1 cellular context compared by ENCODE assay signal in the genomic region with DNA sequence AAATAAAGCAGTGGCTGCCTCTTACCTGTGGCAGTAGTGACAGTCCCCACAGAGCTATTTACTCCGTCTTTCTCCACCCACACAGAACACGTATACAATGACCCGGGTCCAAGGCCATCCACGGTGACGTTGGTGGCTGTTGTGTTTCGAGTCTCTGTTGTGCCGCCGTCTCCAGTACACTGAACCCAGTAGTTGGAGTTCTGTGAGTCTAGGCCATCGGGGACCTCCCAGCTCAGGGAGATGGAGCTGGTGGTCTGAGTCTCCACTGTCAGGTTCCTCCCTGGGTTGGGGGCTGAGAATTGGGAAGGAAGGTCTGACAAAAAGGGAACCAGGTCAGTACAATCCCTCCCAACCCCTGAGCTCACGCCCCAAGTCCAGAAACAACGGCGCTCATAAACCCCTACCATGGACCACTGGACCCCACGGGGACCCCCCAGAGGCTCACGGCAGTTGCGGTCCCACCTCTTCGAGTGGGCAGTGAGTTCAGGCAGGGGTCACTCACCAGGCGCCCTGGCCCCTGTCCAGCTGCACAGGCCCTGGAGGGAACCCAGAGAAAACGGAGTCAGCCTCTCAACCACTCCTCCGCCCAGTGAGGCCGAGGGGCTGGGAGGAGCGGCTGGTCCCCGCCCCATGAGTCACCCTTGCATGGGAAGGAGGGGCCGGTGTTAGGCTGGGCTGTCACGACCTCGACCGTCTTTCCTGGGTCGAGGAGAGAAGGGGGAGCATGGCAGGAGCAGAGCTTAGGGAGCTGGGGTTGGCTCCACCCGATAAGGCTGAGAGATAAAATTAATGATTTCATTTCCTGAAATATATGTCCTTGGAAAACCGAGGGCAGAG.
TF ChIP-seq lines count a peak whose summit lies in the region.

No MANE protein-coding gene starts in this region.

TF ChIP-seq in HepG2, 621 proteins besides CTCF, POLR2A, EP300 and RAD21 (continued from another document and continues in another):
- TF ChIP-seq AHDC1 (CRISPR knock-in tag; IDR thresholded peaks at IDR 0.05; ENCODE audit: borderline replicate concordance) (peak; percentile 31), PAF1 (CRISPR knock-in tag; IDR thresholded peaks at IDR 0.05) (0 out of 2 replicates have a peak, but pooled peaks have one; percentile 55), PITX1 (CRISPR knock-in tag; IDR thresholded peaks at IDR 0.05) (no peak), REXO4 (CRISPR knock-in tag; IDR thresholded peaks at IDR 0.05; ENCODE audit: borderline replicate concordance) (no peak), RFXAP (CRISPR knock-in tag; IDR thresholded peaks at IDR 0.05; ENCODE audit: borderline replicate concordance) (peak; percentile 49; the same call in 1 of the 2 replicates), ZNF225 (CRISPR knock-in tag; IDR thresholded peaks at IDR 0.05) (0 out of 2 replicates have a peak, but pooled peaks have one; percentile 38), ZBTB21 (CRISPR knock-in tag; IDR thresholded peaks at IDR 0.05) (peak; percentile 58; the same call in 1 of the 2 replicates), ZNF768 (CRISPR knock-in tag; IDR thresholded peaks at IDR 0.05) (peak; percentile 64; the same call in 1 of the 2 replicates), TARDBP (CRISPR knock-in tag; IDR thresholded peaks at IDR 0.05) (peak; percentile 77; the same call in 1 of the 2 replicates), NFE2L1 (CRISPR knock-in tag; IDR thresholded peaks at IDR 0.05; ENCODE audit: borderline replicate concordance) (no peak), TAF1 (CRISPR knock-in tag; IDR thresholded peaks at IDR 0.05) (peak; percentile 79; the same call in 1 of the 2 replicates), ZNF646 (CRISPR knock-in tag; IDR thresholded peaks at IDR 0.05) (peak; percentile 32; the same call in 1 of the 2 replicates), TOPORS (CRISPR knock-in tag; IDR thresholded peaks at IDR 0.05) (peak; percentile 54; the same call in 1 of the 2 replicates), FOXK2 (IDR thresholded peaks at IDR 0.05) (peak; percentile 89)
- TF ChIP-seq, protein P1, sequence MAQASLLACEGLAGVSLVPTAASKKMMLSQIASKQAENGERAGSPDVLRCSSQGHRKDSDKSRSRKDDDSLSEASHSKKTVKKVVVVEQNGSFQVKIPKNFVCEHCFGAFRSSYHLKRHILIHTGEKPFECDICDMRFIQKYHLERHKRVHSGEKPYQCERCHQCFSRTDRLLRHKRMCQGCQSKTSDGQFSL (CRISPR knock-in tag; IDR thresholded peaks at IDR 0.05): no peak
- TF ChIP-seq, protein P2, sequence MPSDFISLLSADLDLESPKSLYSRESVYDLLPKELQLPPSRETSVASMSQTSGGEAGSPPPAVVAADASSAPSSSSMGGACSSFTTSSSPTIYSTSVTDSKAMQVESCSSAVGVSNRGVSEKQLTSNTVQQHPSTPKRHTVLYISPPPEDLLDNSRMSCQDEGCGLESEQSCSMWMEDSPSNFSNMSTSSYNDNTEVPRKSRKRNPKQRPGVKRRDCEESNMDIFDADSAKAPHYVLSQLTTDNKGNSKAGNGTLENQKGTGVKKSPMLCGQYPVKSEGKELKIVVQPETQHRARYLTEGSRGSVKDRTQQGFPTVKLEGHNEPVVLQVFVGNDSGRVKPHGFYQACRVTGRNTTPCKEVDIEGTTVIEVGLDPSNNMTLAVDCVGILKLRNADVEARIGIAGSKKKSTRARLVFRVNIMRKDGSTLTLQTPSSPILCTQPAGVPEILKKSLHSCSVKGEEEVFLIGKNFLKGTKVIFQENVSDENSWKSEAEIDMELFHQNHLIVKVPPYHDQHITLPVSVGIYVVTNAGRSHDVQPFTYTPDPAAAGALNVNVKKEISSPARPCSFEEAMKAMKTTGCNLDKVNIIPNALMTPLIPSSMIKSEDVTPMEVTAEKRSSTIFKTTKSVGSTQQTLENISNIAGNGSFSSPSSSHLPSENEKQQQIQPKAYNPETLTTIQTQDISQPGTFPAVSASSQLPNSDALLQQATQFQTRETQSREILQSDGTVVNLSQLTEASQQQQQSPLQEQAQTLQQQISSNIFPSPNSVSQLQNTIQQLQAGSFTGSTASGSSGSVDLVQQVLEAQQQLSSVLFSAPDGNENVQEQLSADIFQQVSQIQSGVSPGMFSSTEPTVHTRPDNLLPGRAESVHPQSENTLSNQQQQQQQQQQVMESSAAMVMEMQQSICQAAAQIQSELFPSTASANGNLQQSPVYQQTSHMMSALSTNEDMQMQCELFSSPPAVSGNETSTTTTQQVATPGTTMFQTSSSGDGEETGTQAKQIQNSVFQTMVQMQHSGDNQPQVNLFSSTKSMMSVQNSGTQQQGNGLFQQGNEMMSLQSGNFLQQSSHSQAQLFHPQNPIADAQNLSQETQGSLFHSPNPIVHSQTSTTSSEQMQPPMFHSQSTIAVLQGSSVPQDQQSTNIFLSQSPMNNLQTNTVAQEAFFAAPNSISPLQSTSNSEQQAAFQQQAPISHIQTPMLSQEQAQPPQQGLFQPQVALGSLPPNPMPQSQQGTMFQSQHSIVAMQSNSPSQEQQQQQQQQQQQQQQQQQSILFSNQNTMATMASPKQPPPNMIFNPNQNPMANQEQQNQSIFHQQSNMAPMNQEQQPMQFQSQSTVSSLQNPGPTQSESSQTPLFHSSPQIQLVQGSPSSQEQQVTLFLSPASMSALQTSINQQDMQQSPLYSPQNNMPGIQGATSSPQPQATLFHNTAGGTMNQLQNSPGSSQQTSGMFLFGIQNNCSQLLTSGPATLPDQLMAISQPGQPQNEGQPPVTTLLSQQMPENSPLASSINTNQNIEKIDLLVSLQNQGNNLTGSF (CRISPR knock-in tag; IDR thresholded peaks at IDR 0.05): peak; percentile 57; the same call in 1 of the 2 replicates
- TF ChIP-seq, protein P3, sequence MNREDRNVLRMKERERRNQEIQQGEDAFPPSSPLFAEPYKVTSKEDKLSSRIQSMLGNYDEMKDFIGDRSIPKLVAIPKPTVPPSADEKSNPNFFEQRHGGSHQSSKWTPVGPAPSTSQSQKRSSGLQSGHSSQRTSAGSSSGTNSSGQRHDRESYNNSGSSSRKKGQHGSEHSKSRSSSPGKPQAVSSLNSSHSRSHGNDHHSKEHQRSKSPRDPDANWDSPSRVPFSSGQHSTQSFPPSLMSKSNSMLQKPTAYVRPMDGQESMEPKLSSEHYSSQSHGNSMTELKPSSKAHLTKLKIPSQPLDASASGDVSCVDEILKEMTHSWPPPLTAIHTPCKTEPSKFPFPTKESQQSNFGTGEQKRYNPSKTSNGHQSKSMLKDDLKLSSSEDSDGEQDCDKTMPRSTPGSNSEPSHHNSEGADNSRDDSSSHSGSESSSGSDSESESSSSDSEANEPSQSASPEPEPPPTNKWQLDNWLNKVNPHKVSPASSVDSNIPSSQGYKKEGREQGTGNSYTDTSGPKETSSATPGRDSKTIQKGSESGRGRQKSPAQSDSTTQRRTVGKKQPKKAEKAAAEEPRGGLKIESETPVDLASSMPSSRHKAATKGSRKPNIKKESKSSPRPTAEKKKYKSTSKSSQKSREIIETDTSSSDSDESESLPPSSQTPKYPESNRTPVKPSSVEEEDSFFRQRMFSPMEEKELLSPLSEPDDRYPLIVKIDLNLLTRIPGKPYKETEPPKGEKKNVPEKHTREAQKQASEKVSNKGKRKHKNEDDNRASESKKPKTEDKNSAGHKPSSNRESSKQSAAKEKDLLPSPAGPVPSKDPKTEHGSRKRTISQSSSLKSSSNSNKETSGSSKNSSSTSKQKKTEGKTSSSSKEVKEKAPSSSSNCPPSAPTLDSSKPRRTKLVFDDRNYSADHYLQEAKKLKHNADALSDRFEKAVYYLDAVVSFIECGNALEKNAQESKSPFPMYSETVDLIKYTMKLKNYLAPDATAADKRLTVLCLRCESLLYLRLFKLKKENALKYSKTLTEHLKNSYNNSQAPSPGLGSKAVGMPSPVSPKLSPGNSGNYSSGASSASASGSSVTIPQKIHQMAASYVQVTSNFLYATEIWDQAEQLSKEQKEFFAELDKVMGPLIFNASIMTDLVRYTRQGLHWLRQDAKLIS (CRISPR knock-in tag; IDR thresholded peaks at IDR 0.05): 0 out of 2 replicates have a peak, but pooled peaks have one; percentile 66
- TF ChIP-seq, protein P4, sequence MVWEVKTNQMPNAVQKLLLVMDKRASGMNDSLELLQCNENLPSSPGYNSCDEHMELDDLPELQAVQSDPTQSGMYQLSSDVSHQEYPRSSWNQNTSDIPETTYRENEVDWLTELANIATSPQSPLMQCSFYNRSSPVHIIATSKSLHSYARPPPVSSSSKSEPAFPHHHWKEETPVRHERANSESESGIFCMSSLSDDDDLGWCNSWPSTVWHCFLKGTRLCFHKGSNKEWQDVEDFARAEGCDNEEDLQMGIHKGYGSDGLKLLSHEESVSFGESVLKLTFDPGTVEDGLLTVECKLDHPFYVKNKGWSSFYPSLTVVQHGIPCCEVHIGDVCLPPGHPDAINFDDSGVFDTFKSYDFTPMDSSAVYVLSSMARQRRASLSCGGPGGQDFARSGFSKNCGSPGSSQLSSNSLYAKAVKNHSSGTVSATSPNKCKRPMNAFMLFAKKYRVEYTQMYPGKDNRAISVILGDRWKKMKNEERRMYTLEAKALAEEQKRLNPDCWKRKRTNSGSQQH (CRISPR knock-in tag; IDR thresholded peaks at IDR 0.05; ENCODE audit: low read depth): 0 out of 2 replicates have a peak, but pooled peaks have one; percentile 1
